In the genomic region with DNA sequence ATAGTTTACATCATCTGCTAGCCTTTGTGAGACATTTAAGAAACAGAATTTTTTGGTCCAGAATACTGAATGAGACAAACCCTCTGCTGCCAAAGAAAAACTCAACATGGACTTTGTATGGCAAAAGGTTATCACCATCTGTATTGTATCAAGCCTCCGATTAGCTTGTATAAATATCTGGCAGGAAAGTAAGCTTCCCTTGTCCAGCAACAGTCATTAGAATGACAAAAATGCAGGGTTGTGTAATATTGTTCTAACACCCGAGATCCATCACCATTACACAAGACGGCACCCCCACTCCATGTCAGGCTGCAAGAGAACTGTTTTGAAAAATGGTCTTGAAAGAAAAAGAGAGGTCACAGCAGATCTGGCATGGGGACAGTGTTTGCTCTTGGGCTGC, we compare ENCODE assay signal across 11 cellular contexts. TPM values are rescaled to one million over a fixed set of nuclear protein-coding genes. Genes with fewer than 3 reads are reported as not detected.
DNase-seq lines count a peak whose midpoint lies in the region; ATAC-seq and TF ChIP-seq lines count a peak whose summit lies in the region.
"Had no signal": no experiment of that assay in that cellular context is flagged by ENCODE, and none has a peak within 500 bp of the region (broad histone marks: within the 10 kb centered on the region; RNA-seq: fewer than 3 reads in every experiment).

No MANE protein-coding gene starts in this region.

- DNase-seq in HFFc6 (peak; percentile 71), colonic mucosa (peak; percentile 27), left kidney (ENCODE audit: low read depth, low spot score) (peak; percentile 66), stomach (peak; percentile 28), foreskin melanocyte (no peak), OCI-M2 (lab: John Stamatoyannopoulos, UW; ENCODE audit: unreplicated experiment) (no peak)
- DNase-seq in stimulated activated naive CD8-positive, alpha-beta T cell treated with anti-CD3 and anti-CD28 coated beads, Interleukin-15, amount 100 ng/mL, for 72 hours: no peak
- DNase-seq: DND-41 had no signal

- H3K36me3 ChIP-seq in colonic mucosa (no peaks in the 10 kb centered on the region), stomach (no peaks in the 10 kb centered on the region)

- no peak for TF ChIP-seq CTCF in HFFc6 (IDR thresholded peaks at IDR 0.05)
- TF ChIP-seq CTCF in colonic mucosa (IDR thresholded peaks at IDR 0.05): no peak
- no peak for TF ChIP-seq CTCF in stomach (IDR thresholded peaks at IDR 0.05)

- peak overlapping the region; percentile 81 for H3K27ac Mint-ChIP-seq in HFFc6
- H3K27ac Mint-ChIP-seq in stimulated activated naive CD8-positive, alpha-beta T cell treated with anti-CD3 and anti-CD28 coated beads, Interleukin-15, amount 100 ng/mL, for 72 hours: no peak overlapping the region

- TF ChIP-seq EP300 in stomach (IDR thresholded peaks at IDR 0.05): no peak

- H3K4me3 Mint-ChIP-seq in HFFc6: peak overlapping the region; percentile 59
- H3K4me3 Mint-ChIP-seq in stimulated activated naive CD8-positive, alpha-beta T cell treated with anti-CD3 and anti-CD28 coated beads, Interleukin-15, amount 100 ng/mL, for 72 hours: no peak overlapping the region

- H3K27me3 ChIP-seq in colonic mucosa: no peaks in the 10 kb centered on the region
- H3K27me3 ChIP-seq in stomach: no peaks in the 10 kb centered on the region

- TF ChIP-seq POLR2A in stomach (IDR thresholded peaks at IDR 0.05): no peak

- H3K27me3 Mint-ChIP-seq in HFFc6 (ENCODE audit: insufficient read depth): peaks cover 2% of the 10 kb centered on the region; the same call in 1 of the 2 replicates
- H3K27me3 Mint-ChIP-seq in stimulated activated naive CD8-positive, alpha-beta T cell treated with anti-CD3 and anti-CD28 coated beads, Interleukin-15, amount 100 ng/mL, for 72 hours: peaks cover 4% of the 10 kb centered on the region

- H3K4me3 ChIP-seq in colonic mucosa: no peak overlapping the region
- H3K4me3 ChIP-seq in stomach: no peak overlapping the region

- H3K27ac ChIP-seq in colonic mucosa: no peak overlapping the region
- peak overlapping the region in 4 of 5 donors; percentile 21 to 63 (median 55) for H3K27ac ChIP-seq in stomach
- H3K27ac ChIP-seq: KMS-11 had no signal

- intact Hi-C loops in colonic mucosa (cut with DNase I): no loop called here
- intact Hi-C loops in stomach (cut with DNase I; ENCODE audit: low total_unique reads): no loop called here

- H3K4me1 Mint-ChIP-seq in HFFc6 (ENCODE audit: low read depth): peaks cover 18% of the 10 kb centered on the region
- H3K4me1 Mint-ChIP-seq in stimulated activated naive CD8-positive, alpha-beta T cell treated with anti-CD3 and anti-CD28 coated beads, Interleukin-15, amount 100 ng/mL, for 72 hours: no peaks in the 10 kb centered on the region

- no peak overlapping the region for H3K9ac ChIP-seq in colonic mucosa (ENCODE audit: low read depth in 2 of 2, low read length in 2 of 2)
- H3K9ac ChIP-seq: KMS-11 had no signal

- H3K9me3 ChIP-seq in colonic mucosa (no peaks in the 10 kb centered on the region), stomach (peaks cover 0 to 4% (median 0%) of the 10 kb centered on the region in 4 donors)

- 5 to 13% (median 11%) methylated on average over 3 of the region's 3 CpGs for WGBS in stomach, 5 donors

- ATAC-seq in stimulated activated naive CD8-positive, alpha-beta T cell treated with anti-CD3 and anti-CD28 coated beads, Interleukin-15, amount 100 ng/mL, for 72 hours: no peak
- no peak for ATAC-seq in HG03460 (IDR thresholded peaks at IDR 0.05; ENCODE audit: unreplicated experiment)

- H3K9me3 Mint-ChIP-seq in HFFc6: no peaks in the 10 kb centered on the region
- H3K9me3 Mint-ChIP-seq in stimulated activated naive CD8-positive, alpha-beta T cell treated with anti-CD3 and anti-CD28 coated beads, Interleukin-15, amount 100 ng/mL, for 72 hours: peaks cover 0 to 5% of the 10 kb centered on the region in 2 donors

- H3K4me1 ChIP-seq in colonic mucosa (no peaks in the 10 kb centered on the region), stomach (peaks cover 0 to 34% (median 14%) of the 10 kb centered on the region in 4 donors)

- H3K36me3 Mint-ChIP-seq in HFFc6 (ENCODE audit: low read depth): no peaks in the 10 kb centered on the region

RNA-seq across cellular contexts. Expression of gene SVEP1, which starts 23.6 kb away (rescaled TPM):
- 1 to 10 TPM; 4.0 to 6.8 (median 5.8) TPM for total RNA-seq in HFFc6 (2021; fragmentation: NEBNext Ultra II Directional; extraction: Animal tissue kit (Norgen Biotek cat#: 25700))
- total RNA-seq in colonic mucosa (1 to 10 TPM; 2.1 to 9.7 TPM), stomach (10 to 100 TPM in 3 of 5 donors, 1 to 10 TPM in 2; 7.0 to 64.4 (median 12.6) TPM)
- under 1 TPM; 0.43 to 0.92 (median 0.87) TPM for polyA plus RNA-seq in stomach
- total RNA-seq: mononuclear cell had no signal

Comparison
In these comparisons a context has a peak if more than half of its experiments do, and no peak if none do; other contexts are left out.
1. DNase-seq: peak in HFFc6 (single experiment), colonic mucosa (single experiment), left kidney (single experiment) and stomach (single experiment); none in foreskin melanocyte (single experiment), OCI-M2 (single experiment) and stimulated activated naive CD8-positive, alpha-beta T cell treated with anti-CD3 and anti-CD28 coated beads, Interleukin-15, amount 100 ng/mL, for 72 hours (0 of 2).